Comparison of ENCODE assay signal across 1 cellular context in genomic region chr4:133081246-133081645, GRCh38.
TF ChIP-seq lines count a peak whose summit lies in the region.

No MANE protein-coding gene starts in this region.

TF ChIP-seq in HCT116, 20 proteins besides CTCF, POLR2A, EP300 and RAD21 (continued from another document):
- no peak for TF ChIP-seq CEBPB (IDR thresholded peaks at IDR 0.05; ENCODE audit: low read depth)
- no peak for TF ChIP-seq ZNF274 (IDR thresholded peaks at IDR 0.05; ENCODE audit: low read depth, low read length)
- no peak for TF ChIP-seq SRF (IDR thresholded peaks at IDR 0.05; ENCODE audit: low read depth)
- no peak for TF ChIP-seq YY1 (IDR thresholded peaks at IDR 0.05; ENCODE audit: extremely low read depth, insufficient replicate concordance, low read depth, low read length)
- TF ChIP-seq SIN3A (IDR thresholded peaks at IDR 0.05; ENCODE audit: low read depth): no peak
- no peak for TF ChIP-seq ZBTB33 (IDR thresholded peaks at IDR 0.05; ENCODE audit: extremely low read depth, insufficient replicate concordance, low read length)
TF ChIP-seq in HCT116: peak in this region for 0.
